In genomic region chr1:19405761-19406481, GRCh38 we compare ENCODE assay signal across 9 cellular contexts.
DNase-seq lines count a peak whose midpoint lies in the region; ATAC-seq, FAIRE-seq and TF ChIP-seq lines count a peak whose summit lies in the region.
"Had no signal": no experiment of that assay in that cellular context is flagged by ENCODE, and none has a peak within 500 bp of the region (broad histone marks: within the 10 kb centered on the region; RNA-seq: fewer than 3 reads in every experiment).

No MANE protein-coding gene starts in this region.

- H3K36me3 ChIP-seq in BE2C (no peaks in the 10 kb centered on the region), astrocyte (ENCODE audit: insufficient read depth, low read length) (no peaks in the 10 kb centered on the region), muscle layer of duodenum (ENCODE audit: control insufficient read depth in 1 of 2, insufficient read depth in 2 of 2, low read length in 2 of 2) (no peaks in the 10 kb centered on the region)

- peak overlapping the region; percentile 16 for H3K9ac ChIP-seq in astrocyte (ENCODE audit: low read length)

- no peak for FAIRE-seq in astrocyte (lab: Jason Lieb, UNC)

- H3K27me3 Mint-ChIP-seq in astrocyte (ENCODE audit: low read depth, unreplicated experiment) (no peaks in the 10 kb centered on the region), endothelial cell (ENCODE audit: unreplicated experiment) (peaks cover 13% of the 10 kb centered on the region)

- peaks cover 96% of the 10 kb centered on the region for H3K79me2 ChIP-seq in astrocyte (ENCODE audit: insufficient read depth, low read length)

- DNase-seq in BE2C (peak; percentile 49), NCI-H1694 treated with DMSO at 0.1 percent for 48 hours (lab: John Stamatoyannopoulos, UW) (peak; percentile 74), astrocyte (ENCODE audit: low read depth) (peak; percentile 74), NOMO-1 treated with dmso at 0.1 percent for 144 hours (lab: John Stamatoyannopoulos, UW; ENCODE audit: unreplicated experiment) (no peak), endothelial cell (ENCODE audit: low spot score) (no peak), epidermal melanocyte (ENCODE audit: insufficient read length, low spot score) (no peak)
- DNase-seq: T-helper 9 cell had no signal

- no peak overlapping the region for H3K27ac Mint-ChIP-seq in astrocyte (ENCODE audit: unreplicated experiment)
- H3K27ac Mint-ChIP-seq in endothelial cell (ENCODE audit: unreplicated experiment), result no peak overlapping the region

- H3K9me3 Mint-ChIP-seq in astrocyte (ENCODE audit: unreplicated experiment) (peaks cover 4% of the 10 kb centered on the region), endothelial cell (ENCODE audit: unreplicated experiment) (no peaks in the 10 kb centered on the region)

- H3K9me3 ChIP-seq in BE2C (no peaks in the 10 kb centered on the region), astrocyte (ENCODE audit: insufficient read depth, low read depth, low read length) (no peaks in the 10 kb centered on the region), muscle layer of duodenum (ENCODE audit: control insufficient read depth in 1 of 2, low read length in 2 of 2) (no peaks in the 10 kb centered on the region)

- H4K20me1 ChIP-seq in astrocyte (ENCODE audit: insufficient read depth, low read length), result peaks cover 96% of the 10 kb centered on the region

- H3K4me1 Mint-ChIP-seq in astrocyte (ENCODE audit: low read depth, unreplicated experiment) (peaks cover 65% of the 10 kb centered on the region), endothelial cell (ENCODE audit: unreplicated experiment) (peaks cover 26% of the 10 kb centered on the region)

- no peaks in the 10 kb centered on the region; the same call in 1 of the 2 replicates for H3K4me1 ChIP-seq in BE2C
- peaks cover 40% of the 10 kb centered on the region for H3K4me1 ChIP-seq in astrocyte (ENCODE audit: insufficient read depth, low read length)
- H3K4me1 ChIP-seq in muscle layer of duodenum (ENCODE audit: control insufficient read depth in 1 of 2, insufficient read depth in 2 of 2, low read length in 2 of 2), result peaks cover 18 to 57% of the 10 kb centered on the region in 2 donors

- H3K4me3 Mint-ChIP-seq in astrocyte (ENCODE audit: unreplicated experiment) (no peak overlapping the region), endothelial cell (ENCODE audit: unreplicated experiment) (no peak overlapping the region)

- TF ChIP-seq CTCF in BE2C (IDR thresholded peaks at IDR 0.05; ENCODE audit: low read depth, low read length) (no peak), astrocyte (IDR thresholded peaks at IDR 0.05; ENCODE audit: insufficient read depth, low read depth, low read length) (no peak), endothelial cell (IDR thresholded peaks at IDR 0.05; ENCODE audit: unreplicated experiment) (no peak)

- H3K36me3 Mint-ChIP-seq in astrocyte (ENCODE audit: low read depth, unreplicated experiment) (peaks cover 26% of the 10 kb centered on the region), endothelial cell (ENCODE audit: low read depth, unreplicated experiment) (peaks cover 10% of the 10 kb centered on the region)

- H3K4me3 ChIP-seq in BE2C (ENCODE audit: low read depth, low read length), result no peak overlapping the region
- no peak overlapping the region for H3K4me3 ChIP-seq in astrocyte (ENCODE audit: insufficient read depth, low read depth, low read length)
- no peak overlapping the region for H3K4me3 ChIP-seq in muscle layer of duodenum (ENCODE audit: low read depth in 1 of 2, low read length in 2 of 2)

- H3K4me2 ChIP-seq in astrocyte (ENCODE audit: low read length), result peak overlapping the region; percentile 56

- no peak overlapping the region for H2AFZ ChIP-seq in astrocyte (ENCODE audit: low read depth, low read length)

- ATAC-seq in HG03175 (IDR thresholded peaks at IDR 0.05; ENCODE audit: unreplicated experiment), result no peak

- H3K27me3 ChIP-seq in BE2C (no peaks in the 10 kb centered on the region), astrocyte (ENCODE audit: insufficient read depth, low read length) (no peaks in the 10 kb centered on the region), muscle layer of duodenum (ENCODE audit: low read depth, low read length) (no peaks in the 10 kb centered on the region)

- H3K27ac ChIP-seq in astrocyte (ENCODE audit: low read depth, low read length) (no peak overlapping the region), muscle layer of duodenum (ENCODE audit: low read length) (peak overlapping the region; percentile 69)

Comparison
In these comparisons a context has a peak if more than half of its experiments do, and no peak if none do; other contexts are left out.
1. DNase-seq: peak in BE2C (single experiment), NCI-H1694 treated with DMSO at 0.1 percent for 48 hours (single experiment) and astrocyte (single experiment); none in NOMO-1 treated with dmso at 0.1 percent for 144 hours (single experiment), endothelial cell (single experiment) and epidermal melanocyte (single experiment).